8 cellular contexts compared by ENCODE assay signal in the genomic region with DNA sequence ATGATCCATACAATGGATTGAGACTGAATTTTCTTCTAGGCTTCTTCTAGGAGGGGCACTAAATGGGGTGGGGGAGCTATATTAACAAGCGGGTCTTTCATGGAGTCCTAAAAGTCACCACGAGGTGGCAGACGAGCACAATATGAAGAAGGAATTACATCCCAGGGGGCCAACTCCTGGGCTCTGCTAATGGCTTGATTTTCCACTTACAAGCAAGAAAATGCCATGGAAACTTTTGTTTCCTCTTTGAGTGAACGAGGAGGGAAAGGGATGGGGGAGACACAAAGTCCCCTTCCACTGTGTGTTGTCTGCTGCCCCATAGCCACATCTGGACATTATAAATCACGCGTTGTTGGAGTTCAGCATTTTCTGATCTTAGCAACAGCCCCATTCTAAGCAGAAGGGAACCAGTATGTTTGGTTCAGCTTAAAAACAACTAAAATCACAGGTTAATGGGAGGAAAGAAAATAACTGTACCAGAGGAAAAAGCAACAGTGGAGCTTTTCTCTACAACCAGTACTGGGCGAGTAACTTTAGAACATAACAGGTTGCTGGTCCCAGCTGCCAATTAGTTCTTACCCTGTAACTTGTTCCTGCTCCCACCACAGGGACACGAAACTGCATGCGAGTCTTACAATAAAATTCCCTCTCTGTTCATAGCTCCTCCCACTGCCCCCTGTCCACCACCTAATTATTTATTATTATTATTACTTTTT.
DNase-seq lines count a peak whose midpoint lies in the region; ATAC-seq and TF ChIP-seq lines count a peak whose summit lies in the region.

No MANE protein-coding gene starts in this region.

- no peaks in the 10 kb centered on the region for H3K4me1 Mint-ChIP-seq in activated T-helper 1 cell treated with anti-CD3 and anti-CD28 coated beads, Interleukin-12 subunit alpha, Interleukin-12 subunit beta, Interleukin-2, Interleukin-4 antibody, amounts not matched to agents 30 ng/mL and 10 ng/mL and 1 ng/mL, durations not matched to agents 14 hours and 24 hours and 36 hours (ENCODE audit: low read depth)

- H3K9me3 ChIP-seq in PC-9 (ENCODE audit: insufficient read depth, low read depth) (no peaks in the 10 kb centered on the region), cardiac muscle cell (ENCODE audit: low read depth) (no peaks in the 10 kb centered on the region)

- H3K4me3 ChIP-seq in AG04449 (ENCODE audit: low read depth, low read length) (no peak overlapping the region), PC-9 (no peak overlapping the region), cardiac muscle cell (no peak overlapping the region)

- no peaks in the 10 kb centered on the region for H4K20me1 ChIP-seq in PC-9 (ENCODE audit: insufficient read depth)

- intact Hi-C loops in PC-9 (cut with micrococcal nuclease; ENCODE audit: unreplicated experiment), result loop anchor here (2.0 to 5.0 kb wide), 4 partner anchors 287 to 1687 kb away; a partner anchor contains a TSS
- intact Hi-C loops in activated T-helper 1 cell treated with anti-CD3 and anti-CD28 coated beads, Interleukin-12 subunit alpha, Interleukin-12 subunit beta, Interleukin-2, Interleukin-4 antibody, amounts not matched to agents 30 ng/mL and 10 ng/mL and 1 ng/mL, durations not matched to agents 14 hours and 24 hours and 36 hours (cut with micrococcal nuclease), result loop anchor here (1.0 to 2.0 kb wide), 2 partner anchors 115 to 188 kb away; no protein-coding TSS in a partner anchor

- H3K4me3 Mint-ChIP-seq in activated T-helper 1 cell treated with anti-CD3 and anti-CD28 coated beads, Interleukin-12 subunit alpha, Interleukin-12 subunit beta, Interleukin-2, Interleukin-4 antibody, amounts not matched to agents 30 ng/mL and 10 ng/mL and 1 ng/mL, durations not matched to agents 14 hours and 24 hours and 36 hours, result no peak overlapping the region

- CTCF ChIA-PET in AG04449 (lab: Yijun Ruan, JAX) (interaction anchor here (0.6 to 4.8 kb wide), 35 partner anchors 8 to 1690 kb away, joined by 3 to 38 read pairs (median 3); a partner anchor contains a TSS), PC-9 (lab: Charles Lee) (no interaction called here)

- POLR2A ChIA-PET in AG04449 (lab: Yijun Ruan, JAX) (no interaction called here), PC-9 (lab: Charles Lee; ENCODE audit: unreplicated experiment) (no interaction called here)

- TF ChIP-seq CTCF in AG04449 (IDR thresholded peaks at IDR 0.05; ENCODE audit: insufficient read depth, low read length, missing control alignments), result peak; percentile 59
- peak; percentile 81 for TF ChIP-seq CTCF in PC-9 (conservative IDR thresholded peaks at IDR 0.05)
- TF ChIP-seq CTCF in cardiac muscle cell (IDR thresholded peaks at IDR 0.05; ENCODE audit: low read depth, low read length), result peak; percentile 82

- no peak overlapping the region for H3K27ac ChIP-seq in PC-9
- no peak overlapping the region for H3K27ac ChIP-seq in cardiac muscle cell

- H3K36me3 Mint-ChIP-seq in activated T-helper 1 cell treated with anti-CD3 and anti-CD28 coated beads, Interleukin-12 subunit alpha, Interleukin-12 subunit beta, Interleukin-2, Interleukin-4 antibody, amounts not matched to agents 30 ng/mL and 10 ng/mL and 1 ng/mL, durations not matched to agents 14 hours and 24 hours and 36 hours (ENCODE audit: low read depth), result no peaks in the 10 kb centered on the region

- BruUV-seq in PC-9 (replicated peaks; lab: Mats Ljungman, UMichigan), result no TSS peak

- peaks cover 38% of the 10 kb centered on the region for H3K27me3 Mint-ChIP-seq in activated T-helper 1 cell treated with anti-CD3 and anti-CD28 coated beads, Interleukin-12 subunit alpha, Interleukin-12 subunit beta, Interleukin-2, Interleukin-4 antibody, amounts not matched to agents 30 ng/mL and 10 ng/mL and 1 ng/mL, durations not matched to agents 14 hours and 24 hours and 36 hours (ENCODE audit: insufficient read depth)

- no peak overlapping the region for H3K4me2 ChIP-seq in PC-9

- no peaks in the 10 kb centered on the region for H3K27me3 ChIP-seq in PC-9 (ENCODE audit: insufficient read depth, low read depth)
- H3K27me3 ChIP-seq in cardiac muscle cell, result peaks cover 38% of the 10 kb centered on the region

- no peaks in the 10 kb centered on the region for H3K9me3 Mint-ChIP-seq in activated T-helper 1 cell treated with anti-CD3 and anti-CD28 coated beads, Interleukin-12 subunit alpha, Interleukin-12 subunit beta, Interleukin-2, Interleukin-4 antibody, amounts not matched to agents 30 ng/mL and 10 ng/mL and 1 ng/mL, durations not matched to agents 14 hours and 24 hours and 36 hours

- H3K27ac Mint-ChIP-seq in activated T-helper 1 cell treated with anti-CD3 and anti-CD28 coated beads, Interleukin-12 subunit alpha, Interleukin-12 subunit beta, Interleukin-2, Interleukin-4 antibody, amounts not matched to agents 30 ng/mL and 10 ng/mL and 1 ng/mL, durations not matched to agents 14 hours and 24 hours and 36 hours, result no peak overlapping the region

- no peak overlapping the region for H2AFZ ChIP-seq in PC-9

- H3F3A ChIP-seq in PC-9 (ENCODE audit: insufficient read depth, low read depth), result no peaks in the 10 kb centered on the region

- peak; percentile 78 for ATAC-seq in GM18502 (IDR thresholded peaks at IDR 0.05; ENCODE audit: poor library complexity, unreplicated experiment)

- H3K79me2 ChIP-seq in PC-9 (ENCODE audit: low read depth), result no peaks in the 10 kb centered on the region

- peak; percentile 21 for DNase-seq in AG04449 (ENCODE audit: low read depth, low spot score)
- DNase-seq in HuH-7 (ENCODE audit: low spot score), result peak; percentile 44
- DNase-seq in PC-9, result peak; percentile 24 to 35
- peak; percentile 4 for DNase-seq in activated naive CD8-positive, alpha-beta T cell treated with anti-CD3 and anti-CD28 coated beads, Interleukin-2, amount 50 U/mL, for 16 hours (ENCODE audit: low read depth, low spot score)
- peak; percentile 81 to 90 for DNase-seq in cardiac muscle cell (ENCODE audit: low read depth in 1 of 2, low spot score in 1 of 2)
- peak; percentile 76 for DNase-seq in putamen (ENCODE audit: low spot score)
- no peak for DNase-seq in activated T-helper 1 cell treated with anti-CD3 and anti-CD28 coated beads, Interleukin-12 subunit alpha, Interleukin-12 subunit beta, Interleukin-2, Interleukin-4 antibody, amounts not matched to agents 30 ng/mL and 10 ng/mL and 1 ng/mL, durations not matched to agents 14 hours and 24 hours and 36 hours (ENCODE audit: low spot score)

- H3K4me1 ChIP-seq in PC-9 (replicated peaks; ENCODE audit: insufficient read depth) (no peaks in the 10 kb centered on the region), cardiac muscle cell (ENCODE audit: low read depth) (peaks cover 6% of the 10 kb centered on the region)

- no peaks in the 10 kb centered on the region for H3K9me2 ChIP-seq in PC-9 (ENCODE audit: insufficient read depth)

- H3K36me3 ChIP-seq in PC-9 (ENCODE audit: low read depth) (no peaks in the 10 kb centered on the region), cardiac muscle cell (no peaks in the 10 kb centered on the region)
